10 cellular contexts compared by ENCODE assay signal in the genomic region with DNA sequence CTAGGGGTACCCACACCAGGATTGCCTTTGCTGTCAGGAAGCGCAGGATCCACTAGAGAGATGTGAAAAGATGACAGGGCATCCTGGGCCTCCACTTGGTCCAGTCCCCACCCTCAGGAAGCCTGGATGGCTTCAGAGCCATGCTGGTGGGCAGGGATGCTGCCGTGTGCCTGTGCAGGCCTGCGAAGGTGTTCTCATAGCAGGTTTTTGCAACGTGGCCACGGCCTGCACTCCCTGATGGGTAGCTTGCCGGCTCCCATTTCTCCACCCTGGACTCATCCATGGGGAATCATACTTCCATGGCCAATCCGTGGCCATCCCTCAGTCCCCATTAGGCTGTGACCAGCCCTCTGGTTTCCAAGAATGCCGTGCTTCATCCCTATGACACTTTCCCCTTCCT. TPM values are rescaled to one million over a fixed set of nuclear protein-coding genes. Genes with fewer than 3 reads are reported as not detected.
"Had no signal": no experiment of that assay in that cellular context is flagged by ENCODE, and none has a peak within 500 bp of the region (broad histone marks: within the 10 kb centered on the region; RNA-seq: fewer than 3 reads in every experiment).

No MANE protein-coding gene starts in this region.

- DNase-seq: H9, HCEC 1CT, KBM-7 had no signal

- H3K4me3 ChIP-seq: GM23338 had no signal

- H3K27ac ChIP-seq: HL-60 had no signal

- H2AFZ ChIP-seq: GM23338 had no signal

- H3K4me2 ChIP-seq: GM23338 had no signal

- H3K27ac Mint-ChIP-seq: GM23338, H9, IgD-negative memory B cell had no signal

- ATAC-seq: GM23338, HepG2 had no signal

- H3K9me3 Mint-ChIP-seq: GM23338, H9, IgD-negative memory B cell had no signal

- FAIRE-seq: H1, H54, HepG2 had no signal

- H3K36me3 Mint-ChIP-seq: IgD-negative memory B cell had no signal

- H3K4me3 Mint-ChIP-seq: GM23338, H9, IgD-negative memory B cell had no signal

RNA-seq across cellular contexts. Expression of gene CNTN2, which starts 34.1 kb away (rescaled TPM):
- total RNA-seq: HepG2, HT1080 had no signal
- polyA plus RNA-seq: HepG2, IgD-negative memory B cell had no signal
